ENCODE assay signal across 18 cellular contexts in the genomic region with DNA sequence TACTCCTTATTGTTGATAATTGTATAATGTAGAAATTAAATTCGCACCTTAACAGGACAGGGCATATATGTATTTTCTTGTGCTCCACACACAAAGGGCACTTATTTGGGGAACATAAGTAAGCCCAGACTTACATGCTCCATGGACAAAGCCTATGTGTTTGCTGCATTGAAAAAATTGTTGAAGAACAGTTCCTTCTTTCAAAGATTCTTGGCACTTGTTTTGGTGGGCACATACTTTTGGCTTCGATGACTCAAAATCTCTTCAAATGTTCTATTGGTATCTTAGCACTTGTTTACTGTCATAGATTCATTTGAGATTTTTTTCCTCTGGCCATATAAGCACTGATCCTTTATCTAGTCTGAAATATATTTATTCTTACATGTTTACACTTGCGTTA. TPM values are rescaled to one million over a fixed set of nuclear protein-coding genes. Genes with fewer than 3 reads are reported as not detected.
DNase-seq lines count a peak whose midpoint lies in the region; ATAC-seq and TF ChIP-seq lines count a peak whose summit lies in the region.
"Had no signal": no experiment of that assay in that cellular context is flagged by ENCODE, and none has a peak within 500 bp of the region (broad histone marks: within the 10 kb centered on the region; RNA-seq: fewer than 3 reads in every experiment).

No MANE protein-coding gene starts in this region.

- H3K36me3 ChIP-seq in HCT116 (ENCODE audit: control insufficient read depth in 1 of 2, insufficient read depth in 2 of 2, low read length in 2 of 2) = no peaks in the 10 kb centered on the region
- peaks cover 10% of the 10 kb centered on the region; the same call in 1 of the 2 replicates for H3K36me3 ChIP-seq in OCI-LY7 (ENCODE audit: insufficient read depth, low read length)
- no peaks in the 10 kb centered on the region for H3K36me3 ChIP-seq in suprapubic skin
- H3K36me3 ChIP-seq: right atrium auricular region had no signal

- POLR2A ChIA-PET in HCT116 (lab: Charles Lee) (no interaction called here), OCI-LY7 (lab: Charles Lee) (no interaction called here)

- H3K9me2 ChIP-seq in HCT116 (ENCODE audit: insufficient read depth) = no peaks in the 10 kb centered on the region
- H3K9me2 ChIP-seq in OCI-LY7 (ENCODE audit: insufficient read depth, low read length) = no peaks in the 10 kb centered on the region

- ATAC-seq in HCT116 = no peak
- ATAC-seq: Right ventricle myocardium inferior had no signal

- H3K27me3 ChIP-seq in HCT116 (ENCODE audit: insufficient read depth, low read length) (no peaks in the 10 kb centered on the region), suprapubic skin (no peaks in the 10 kb centered on the region)
- H3K27me3 ChIP-seq: right atrium auricular region had no signal

- no peak for TF ChIP-seq CTCF in HCT116 (IDR thresholded peaks at IDR 0.05 in 2 of 3, conservative IDR thresholded peaks at IDR 0.05 in 1 of 3; ENCODE audit: borderline replicate concordance in 1 of 3, insufficient read depth in 1 of 3, low read depth in 2 of 3, low read length in 2 of 3)
- TF ChIP-seq CTCF in OCI-LY7 (conservative IDR thresholded peaks at IDR 0.05; ENCODE audit: low read length) = no peak
- TF ChIP-seq CTCF in suprapubic skin (IDR thresholded peaks at IDR 0.05) = no peak

- TF ChIP-seq EP300 in suprapubic skin (IDR thresholded peaks at IDR 0.05) = no peak

- H3K9me3 ChIP-seq in HCT116 (ENCODE audit: control insufficient read depth in 1 of 2, insufficient read depth in 1 of 2, low read depth in 1 of 2, low read length in 2 of 2) (no peaks in the 10 kb centered on the region), OCI-LY7 (ENCODE audit: low read length) (no peaks in the 10 kb centered on the region), suprapubic skin (no peaks in the 10 kb centered on the region)
- H3K9me3 ChIP-seq: right atrium auricular region had no signal

- RAD21 ChIA-PET in HCT116 (lab: Charles Lee; ENCODE audit: low non-redundant PET in 1 of 2, low total read pairs in 2 of 2, uncharacterized antibody in 2 of 2, unreplicated experiment in 2 of 2) = no interaction called here

- WGBS in suprapubic skin = 49% methylated on average over 3 of the region's 3 CpGs

- peak overlapping the region; percentile 94 for H2AFZ ChIP-seq in HCT116 (ENCODE audit: low read depth, low read length, poor library complexity, severe bottlenecking)
- H2AFZ ChIP-seq in OCI-LY7 (ENCODE audit: low read length) = peak overlapping the region; percentile 98

- H3K4me2 ChIP-seq in HCT116 (ENCODE audit: low read length) (peak overlapping the region; percentile 97; the same call in 1 of the 2 replicates), OCI-LY7 (ENCODE audit: low read length) (peak overlapping the region; percentile 91)

- H4K20me1 ChIP-seq in HCT116 (ENCODE audit: insufficient read depth) = peaks cover 8% of the 10 kb centered on the region; the same call in 1 of the 2 replicates
- H4K20me1 ChIP-seq in OCI-LY7 (ENCODE audit: insufficient read depth, low read length) = peaks cover 16% of the 10 kb centered on the region

- no TSS peak for BruUV-seq in HCT116 (replicated peaks; lab: Mats Ljungman, UMichigan)
- no TSS peak for BruUV-seq in OCI-LY7 (replicated peaks; lab: Mats Ljungman, UMichigan)

- no peak for DNase-seq in HCT116 (ENCODE audit: low read depth, low spot score)
- no peak for DNase-seq in OCI-LY7 (ENCODE audit: low spot score)
- DNase-seq in globus pallidus (ENCODE audit: low spot score) = peak; percentile 93
- DNase-seq in suprapubic skin (ENCODE audit: low spot score in 2 of 2) = no peak
- no peak for DNase-seq in NCI-H2171 treated with DMSO at 0.1 percent for 48 hours (lab: John Stamatoyannopoulos, UW)
- DNase-seq in NCI-H2029 (lab: John Stamatoyannopoulos, UW) = no peak
- no peak for DNase-seq in activated CD4-positive, alpha-beta T cell treated with anti-CD3 and anti-CD28 coated beads for 1 hour
- DNase-seq: activated CD8-positive, alpha-beta T cell treated with anti-CD3 and anti-CD28 coated beads, Interleukin-2, amount 10 ng/mL, durations not matched to agents 7 days and 5 days; activated gamma-delta T cell treated with Interleukin-2 at 50 U/mL for 16 hours; COR-L47; endodermal cell; left cardiac atrium; naive thymus-derived CD8-positive, alpha-beta T cell; NCI-H1105 treated with DMSO at 0.1 percent for 48 hours; NCI-H510A; stimulated activated naive CD4-positive, alpha-beta T cell treated with Interleukin-2 at 50 U/mL for 16 hours had no signal

- H3K79me2 ChIP-seq in HCT116 (ENCODE audit: insufficient read depth, low read length) (peaks cover 32% of the 10 kb centered on the region), OCI-LY7 (ENCODE audit: insufficient read depth, low read depth, low read length) (peaks cover 31% of the 10 kb centered on the region)

- TF ChIP-seq POLR2A in HCT116 (IDR thresholded peaks at IDR 0.05; ENCODE audit: borderline replicate concordance, extremely low read depth, insufficient read depth, insufficient read length) (no peak), suprapubic skin (IDR thresholded peaks at IDR 0.05) (no peak)

- intact Hi-C loops in HCT116 (cut with micrococcal nuclease) = loop anchor here (5.0 kb wide), 2 partner anchors 427 to 672 kb away; no protein-coding TSS in a partner anchor
- intact Hi-C loops in OCI-LY7 (cut with micrococcal nuclease; ENCODE audit: unreplicated experiment) = loop anchor here (2.0 to 5.0 kb wide), 6 partner anchors 221 to 765 kb away; a partner anchor contains a TSS

- no peak for TF ChIP-seq RAD21 in HCT116 (IDR thresholded peaks at IDR 0.05; ENCODE audit: low read depth)

- peaks cover 9 to 27% of the 10 kb centered on the region in 2 experiments; a peak in 3 of 4 replicates for H3K4me1 ChIP-seq in HCT116 (ENCODE audit: control insufficient read depth in 1 of 2, insufficient read depth in 2 of 2, low read length in 2 of 2)
- peaks cover 27% of the 10 kb centered on the region for H3K4me1 ChIP-seq in OCI-LY7 (ENCODE audit: insufficient read depth, low read length, poor library complexity, severe bottlenecking)
- peaks cover 48% of the 10 kb centered on the region for H3K4me1 ChIP-seq in suprapubic skin

- CTCF ChIA-PET in HCT116 (lab: Charles Lee) = interaction anchor here (0.8 kb wide), 1 partner anchor 216 kb away, joined by 3 read pairs; no protein-coding TSS in a partner anchor
- CTCF ChIA-PET in OCI-LY7 (lab: Charles Lee; ENCODE audit: unreplicated experiment) = no interaction called here

- H3K4me3 ChIP-seq in HCT116 (replicated peaks in 1 of 2; ENCODE audit: low read depth in 1 of 2, low read length in 2 of 2) (no peak overlapping the region), OCI-LY7 (ENCODE audit: low read depth, low read length, poor library complexity, severe bottlenecking) (peak overlapping the region; percentile 89), suprapubic skin (peak overlapping the region; percentile 83)

- H3K27ac ChIP-seq in HCT116 (ENCODE audit: low read depth, low read length) = no peak overlapping the region
- H3K27ac ChIP-seq in OCI-LY7 (ENCODE audit: low read depth, low read length, poor library complexity, severe bottlenecking) = no peak overlapping the region
- H3K27ac ChIP-seq in suprapubic skin = peak overlapping the region; percentile 97
- H3K27ac ChIP-seq: right atrium auricular region had no signal

- H3K9ac ChIP-seq in HCT116 (ENCODE audit: low read length) = no peak overlapping the region

TF ChIP-seq in HCT116, 20 proteins besides CTCF, POLR2A, EP300 and RAD21 (continues in another document):
- TF ChIP-seq SIN3A (IDR thresholded peaks at IDR 0.05; ENCODE audit: low read depth) (no peak), POLR2AphosphoS5 (IDR thresholded peaks at IDR 0.05; ENCODE audit: low read depth, low read length) (no peak), TCF7L2 (IDR thresholded peaks at IDR 0.05; ENCODE audit: borderline replicate concordance, extremely low read depth, insufficient read depth, insufficient read length) (no peak), YY1 (IDR thresholded peaks at IDR 0.05; ENCODE audit: extremely low read depth, insufficient replicate concordance, low read depth, low read length) (no peak), SRF (IDR thresholded peaks at IDR 0.05; ENCODE audit: low read depth) (no peak), ZFX (IDR thresholded peaks at IDR 0.05) (no peak), EZH2phosphoT487 (IDR thresholded peaks at IDR 0.05; ENCODE audit: borderline replicate concordance) (no peak), SP1 (IDR thresholded peaks at IDR 0.05; ENCODE audit: low read depth) (no peak)
- TF ChIP-seq, protein P1, sequence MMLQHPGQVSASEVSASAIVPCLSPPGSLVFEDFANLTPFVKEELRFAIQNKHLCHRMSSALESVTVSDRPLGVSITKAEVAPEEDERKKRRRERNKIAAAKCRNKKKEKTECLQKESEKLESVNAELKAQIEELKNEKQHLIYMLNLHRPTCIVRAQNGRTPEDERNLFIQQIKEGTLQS (IDR thresholded peaks at IDR 0.05) = no peak
- TF ChIP-seq, protein P2, sequence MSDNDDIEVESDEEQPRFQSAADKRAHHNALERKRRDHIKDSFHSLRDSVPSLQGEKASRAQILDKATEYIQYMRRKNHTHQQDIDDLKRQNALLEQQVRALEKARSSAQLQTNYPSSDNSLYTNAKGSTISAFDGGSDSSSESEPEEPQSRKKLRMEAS (IDR thresholded peaks at IDR 0.05) = no peak
- TF ChIP-seq, protein P3, sequence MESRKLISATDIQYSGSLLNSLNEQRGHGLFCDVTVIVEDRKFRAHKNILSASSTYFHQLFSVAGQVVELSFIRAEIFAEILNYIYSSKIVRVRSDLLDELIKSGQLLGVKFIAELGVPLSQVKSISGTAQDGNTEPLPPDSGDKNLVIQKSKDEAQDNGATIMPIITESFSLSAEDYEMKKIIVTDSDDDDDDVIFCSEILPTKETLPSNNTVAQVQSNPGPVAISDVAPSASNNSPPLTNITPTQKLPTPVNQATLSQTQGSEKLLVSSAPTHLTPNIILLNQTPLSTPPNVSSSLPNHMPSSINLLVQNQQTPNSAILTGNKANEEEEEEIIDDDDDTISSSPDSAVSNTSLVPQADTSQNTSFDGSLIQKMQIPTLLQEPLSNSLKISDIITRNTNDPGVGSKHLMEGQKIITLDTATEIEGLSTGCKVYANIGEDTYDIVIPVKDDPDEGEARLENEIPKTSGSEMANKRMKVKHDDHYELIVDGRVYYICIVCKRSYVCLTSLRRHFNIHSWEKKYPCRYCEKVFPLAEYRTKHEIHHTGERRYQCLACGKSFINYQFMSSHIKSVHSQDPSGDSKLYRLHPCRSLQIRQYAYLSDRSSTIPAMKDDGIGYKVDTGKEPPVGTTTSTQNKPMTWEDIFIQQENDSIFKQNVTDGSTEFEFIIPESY (IDR thresholded peaks at IDR 0.05; ENCODE audit: extremely low read depth, insufficient replicate concordance, low read length) = no peak

RNA-seq across cellular contexts. Expression of a gene that starts 1.4 kb away (rescaled TPM):
- total RNA-seq in HCT116 (2021; ENCODE audit: unreplicated experiment) = 39.1 TPM
- polyA plus RNA-seq in HCT116 (2012) = 7.7 and 9.6 TPM in 2 replicates
- total RNA-seq in OCI-LY7 (2014; rRNA removed; shearing (Covaris generic)) = 44.0 and 49.8 TPM in 2 replicates
- total RNA-seq in OCI-LY7 (2022) = 36.7 and 37.6 TPM in 2 replicates
- 100 to 1,000 TPM; 109 to 226 (median 125) TPM for total RNA-seq in suprapubic skin

RNA-seq across cellular contexts. Expression of a gene that starts 26.1 kb away (rescaled TPM):
- total RNA-seq in HCT116 (2021; ENCODE audit: unreplicated experiment) = 1.4 TPM
- 1.2 and 1.3 TPM in 2 replicates for polyA plus RNA-seq in HCT116 (2012)
- total RNA-seq in OCI-LY7 (2014; rRNA removed; shearing (Covaris generic)) = 0.28 and 0.82 TPM in 2 replicates
- total RNA-seq in OCI-LY7 (2022) = 1.1 and 1.6 TPM in 2 replicates
- total RNA-seq in suprapubic skin = 10 to 100 TPM in 3 of 4 donors, 1 to 10 TPM in 1; 8.2 to 22.8 (median 14.5) TPM

Comparison
In these comparisons a context has a peak if more than half of its experiments do, and no peak if none do; other contexts are left out.
1. H3K4me3 ChIP-seq: peak in OCI-LY7 (single experiment) and suprapubic skin (single experiment); none in HCT116 (0 of 2).